1 cellular context compared by ENCODE assay signal in genomic region chrX:132532955-132533354, GRCh38.
A peak's percentile ranks its signal among the peaks of the same experiment; 100 is the strongest.
TF ChIP-seq lines count a peak whose summit lies in the region.

No MANE protein-coding gene starts in this region.

TF ChIP-seq in HepG2, 621 proteins besides CTCF, POLR2A, EP300 and RAD21 (continued from another document and continues in another):
- no peak for TF ChIP-seq ZNF687 (CRISPR knock-in tag; IDR thresholded peaks at IDR 0.05)
- TF ChIP-seq PLRG1 (conservative IDR thresholded peaks at IDR 0.05) = no peak
- TF ChIP-seq ZNF101 (CRISPR knock-in tag; IDR thresholded peaks at IDR 0.05; ENCODE audit: borderline replicate concordance, low read depth) = no peak
- TF ChIP-seq TOPORS (CRISPR knock-in tag; IDR thresholded peaks at IDR 0.05) = no peak
- TF ChIP-seq, protein P1, sequence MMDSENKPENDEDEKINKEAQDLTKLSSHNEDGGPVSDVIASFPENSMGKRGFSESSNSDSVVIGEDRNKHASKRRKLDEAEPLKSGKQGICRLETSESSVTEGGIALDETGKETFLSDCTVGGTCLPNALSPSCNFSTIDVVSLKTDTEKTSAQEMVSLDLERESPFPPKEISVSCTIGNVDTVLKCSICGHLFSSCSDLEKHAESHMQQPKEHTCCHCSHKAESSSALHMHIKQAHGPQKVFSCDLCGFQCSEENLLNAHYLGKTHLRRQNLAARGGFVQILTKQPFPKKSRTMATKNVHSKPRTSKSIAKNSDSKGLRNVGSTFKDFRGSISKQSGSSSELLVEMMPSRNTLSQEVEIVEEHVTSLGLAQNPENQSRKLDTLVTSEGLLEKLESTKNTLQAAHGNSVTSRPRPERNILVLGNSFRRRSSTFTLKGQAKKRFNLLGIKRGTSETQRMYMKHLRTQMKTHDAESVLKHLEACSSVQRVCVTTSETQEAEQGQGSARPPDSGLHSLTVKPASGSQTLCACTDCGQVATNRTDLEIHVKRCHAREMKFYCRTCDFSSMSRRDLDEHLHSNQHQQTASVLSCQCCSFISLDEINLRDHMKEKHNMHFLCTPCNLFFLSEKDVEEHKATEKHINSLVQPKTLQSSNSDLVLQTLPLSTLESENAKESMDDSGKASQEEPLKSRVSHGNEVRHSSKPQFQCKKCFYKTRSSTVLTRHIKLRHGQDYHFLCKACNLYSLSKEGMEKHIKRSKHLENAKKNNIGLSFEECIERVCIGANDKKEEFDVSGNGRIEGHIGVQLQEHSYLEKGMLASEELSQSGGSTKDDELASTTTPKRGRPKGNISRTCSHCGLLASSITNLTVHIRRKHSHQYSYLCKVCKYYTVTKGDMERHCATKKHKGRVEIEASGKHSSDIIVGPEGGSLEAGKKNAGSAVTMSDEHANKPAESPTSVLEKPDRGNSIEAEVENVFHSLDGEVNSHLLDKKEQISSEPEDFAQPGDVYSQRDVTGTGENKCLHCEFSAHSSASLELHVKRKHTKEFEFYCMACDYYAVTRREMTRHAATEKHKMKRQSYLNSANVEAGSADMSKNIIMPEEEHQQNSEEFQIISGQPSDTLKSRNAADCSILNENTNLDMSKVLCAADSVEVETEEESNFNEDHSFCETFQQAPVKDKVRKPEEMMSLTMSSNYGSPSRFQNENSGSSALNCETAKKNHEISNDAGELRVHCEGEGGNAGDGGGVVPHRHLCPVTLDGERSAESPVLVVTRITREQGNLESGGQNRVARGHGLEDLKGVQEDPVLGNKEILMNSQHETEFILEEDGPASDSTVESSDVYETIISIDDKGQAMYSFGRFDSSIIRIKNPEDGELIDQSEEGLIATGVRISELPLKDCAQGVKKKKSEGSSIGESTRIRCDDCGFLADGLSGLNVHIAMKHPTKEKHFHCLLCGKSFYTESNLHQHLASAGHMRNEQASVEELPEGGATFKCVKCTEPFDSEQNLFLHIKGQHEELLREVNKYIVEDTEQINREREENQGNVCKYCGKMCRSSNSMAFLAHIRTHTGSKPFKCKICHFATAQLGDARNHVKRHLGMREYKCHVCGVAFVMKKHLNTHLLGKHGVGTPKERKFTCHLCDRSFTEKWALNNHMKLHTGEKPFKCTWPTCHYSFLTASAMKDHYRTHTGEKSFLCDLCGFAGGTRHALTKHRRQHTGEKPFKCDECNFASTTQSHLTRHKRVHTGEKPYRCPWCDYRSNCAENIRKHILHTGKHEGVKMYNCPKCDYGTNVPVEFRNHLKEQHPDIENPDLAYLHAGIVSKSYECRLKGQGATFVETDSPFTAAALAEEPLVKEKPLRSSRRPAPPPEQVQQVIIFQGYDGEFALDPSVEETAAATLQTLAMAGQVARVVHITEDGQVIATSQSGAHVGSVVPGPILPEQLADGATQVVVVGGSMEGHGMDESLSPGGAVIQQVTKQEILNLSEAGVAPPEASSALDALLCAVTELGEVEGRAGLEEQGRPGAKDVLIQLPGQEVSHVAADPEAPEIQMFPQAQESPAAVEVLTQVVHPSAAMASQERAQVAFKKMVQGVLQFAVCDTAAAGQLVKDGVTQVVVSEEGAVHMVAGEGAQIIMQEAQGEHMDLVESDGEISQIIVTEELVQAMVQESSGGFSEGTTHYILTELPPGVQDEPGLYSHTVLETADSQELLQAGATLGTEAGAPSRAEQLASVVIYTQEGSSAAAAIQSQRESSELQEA (CRISPR knock-in tag; IDR thresholded peaks at IDR 0.05; ENCODE audit: not compliant biosample characterization) = no peak
- peak; percentile 56; the same call in 1 of the 2 replicates for TF ChIP-seq NR2F2 (IDR thresholded peaks at IDR 0.05; ENCODE audit: borderline replicate concordance, low read depth)
- no peak for TF ChIP-seq IRX3 (CRISPR knock-in tag; IDR thresholded peaks at IDR 0.05; ENCODE audit: borderline replicate concordance, low read depth)
- no peak for TF ChIP-seq MEIS1 (CRISPR knock-in tag; IDR thresholded peaks at IDR 0.05; ENCODE audit: borderline replicate concordance)
- no peak for TF ChIP-seq ZNF841 (CRISPR knock-in tag; IDR thresholded peaks at IDR 0.05; ENCODE audit: borderline replicate concordance)
- TF ChIP-seq ZNF331 (CRISPR knock-in tag; IDR thresholded peaks at IDR 0.05) = no peak
- TF ChIP-seq ZZZ3 (CRISPR knock-in tag; IDR thresholded peaks at IDR 0.05; ENCODE audit: borderline replicate concordance) = no peak
- no peak for TF ChIP-seq POLR2AphosphoS5 (IDR thresholded peaks at IDR 0.05; ENCODE audit: low read depth, low read length)
- no peak for TF ChIP-seq SIN3B (IDR thresholded peaks at IDR 0.05; ENCODE audit: low read length)
- TF ChIP-seq ZNF234 (CRISPR knock-in tag; conservative IDR thresholded peaks at IDR 0.05) = no peak
- peak; percentile 80 for TF ChIP-seq JUND (CRISPR knock-in tag; IDR thresholded peaks at IDR 0.05)
- TF ChIP-seq MAFK (conservative IDR thresholded peaks at IDR 0.05 in 1 of 2, IDR thresholded peaks at IDR 0.05 in 1 of 2; ENCODE audit: low read length in 2 of 2) = no peak
- no peak for TF ChIP-seq PRDM10 (CRISPR knock-in tag; IDR thresholded peaks at IDR 0.05; ENCODE audit: low read depth)
- no peak for TF ChIP-seq MTA3 (CRISPR knock-in tag; IDR thresholded peaks at IDR 0.05)
- no peak for TF ChIP-seq TCF12 (IDR thresholded peaks at IDR 0.05)
- no peak for TF ChIP-seq TCF12 (CRISPR knock-in tag; IDR thresholded peaks at IDR 0.05)
- TF ChIP-seq TIGD3 (CRISPR knock-in tag; IDR thresholded peaks at IDR 0.05; ENCODE audit: borderline replicate concordance) = no peak
- no peak for TF ChIP-seq KDM4B (CRISPR knock-in tag; IDR thresholded peaks at IDR 0.05)
- peak; percentile 35; the same call in 1 of the 2 replicates for TF ChIP-seq NCOR1 (IDR thresholded peaks at IDR 0.05; ENCODE audit: borderline replicate concordance, low read length)
- TF ChIP-seq CBX5 (CRISPR knock-in tag; IDR thresholded peaks at IDR 0.05; ENCODE audit: borderline replicate concordance) = no peak
- TF ChIP-seq ARID2 (CRISPR knock-in tag; IDR thresholded peaks at IDR 0.05; ENCODE audit: borderline replicate concordance) = no peak
- peak; percentile 39; the same call in 1 of the 2 replicates for TF ChIP-seq SALL1 (CRISPR knock-in tag; IDR thresholded peaks at IDR 0.05)
- no peak for TF ChIP-seq MTA1 (CRISPR knock-in tag; IDR thresholded peaks at IDR 0.05; ENCODE audit: borderline replicate concordance)
- no peak for TF ChIP-seq BRCA1 (CRISPR knock-in tag; IDR thresholded peaks at IDR 0.05)
- TF ChIP-seq ZNF598 (CRISPR knock-in tag; IDR thresholded peaks at IDR 0.05; ENCODE audit: borderline replicate concordance) = no peak
- TF ChIP-seq, protein P2, sequence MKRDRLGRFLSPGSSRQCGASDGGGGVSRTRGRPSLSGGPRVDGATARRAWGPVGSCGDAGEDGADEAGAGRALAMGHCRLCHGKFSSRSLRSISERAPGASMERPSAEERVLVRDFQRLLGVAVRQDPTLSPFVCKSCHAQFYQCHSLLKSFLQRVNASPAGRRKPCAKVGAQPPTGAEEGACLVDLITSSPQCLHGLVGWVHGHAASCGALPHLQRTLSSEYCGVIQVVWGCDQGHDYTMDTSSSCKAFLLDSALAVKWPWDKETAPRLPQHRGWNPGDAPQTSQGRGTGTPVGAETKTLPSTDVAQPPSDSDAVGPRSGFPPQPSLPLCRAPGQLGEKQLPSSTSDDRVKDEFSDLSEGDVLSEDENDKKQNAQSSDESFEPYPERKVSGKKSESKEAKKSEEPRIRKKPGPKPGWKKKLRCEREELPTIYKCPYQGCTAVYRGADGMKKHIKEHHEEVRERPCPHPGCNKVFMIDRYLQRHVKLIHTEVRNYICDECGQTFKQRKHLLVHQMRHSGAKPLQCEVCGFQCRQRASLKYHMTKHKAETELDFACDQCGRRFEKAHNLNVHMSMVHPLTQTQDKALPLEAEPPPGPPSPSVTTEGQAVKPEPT (CRISPR knock-in tag; IDR thresholded peaks at IDR 0.05; ENCODE audit: low read depth) = no peak
- TF ChIP-seq FOXK1 (CRISPR knock-in tag; IDR thresholded peaks at IDR 0.05; ENCODE audit: borderline replicate concordance, low read depth) = no peak
- peak; percentile 88 for TF ChIP-seq FOSL2 (CRISPR knock-in tag; IDR thresholded peaks at IDR 0.05)
- no peak for TF ChIP-seq XBP1 (CRISPR knock-in tag; IDR thresholded peaks at IDR 0.05)
- no peak for TF ChIP-seq ZNF230 (CRISPR knock-in tag; IDR thresholded peaks at IDR 0.05)
- TF ChIP-seq PAX8 (CRISPR knock-in tag; IDR thresholded peaks at IDR 0.05; ENCODE audit: borderline replicate concordance) = no peak
- TF ChIP-seq ARNT2 (CRISPR knock-in tag; IDR thresholded peaks at IDR 0.05; ENCODE audit: low read depth) = no peak
- TF ChIP-seq UBTF (CRISPR knock-in tag; IDR thresholded peaks at IDR 0.05) = no peak
- TF ChIP-seq ZNF510 (CRISPR knock-in tag; IDR thresholded peaks at IDR 0.05; ENCODE audit: low read depth) = no peak
- TF ChIP-seq JUNB (CRISPR knock-in tag; IDR thresholded peaks at IDR 0.05; ENCODE audit: borderline replicate concordance) = peak; percentile 51; the same call in 1 of the 2 replicates
- no peak for TF ChIP-seq REXO4 (CRISPR knock-in tag; IDR thresholded peaks at IDR 0.05; ENCODE audit: borderline replicate concordance)
- peak; percentile 61; the same call in 1 of the 2 replicates for TF ChIP-seq HMG20A (CRISPR knock-in tag; IDR thresholded peaks at IDR 0.05; ENCODE audit: borderline replicate concordance)
- no peak for TF ChIP-seq ZNF17 (CRISPR knock-in tag; IDR thresholded peaks at IDR 0.05)
- TF ChIP-seq SMAD9 (CRISPR knock-in tag; IDR thresholded peaks at IDR 0.05) = no peak
- TF ChIP-seq TAF15 (IDR thresholded peaks at IDR 0.05; ENCODE audit: low read depth, low read length, poor library complexity, severe bottlenecking) = no peak
- TF ChIP-seq RXRA (CRISPR knock-in tag; IDR thresholded peaks at IDR 0.05) = no peak; the same call in 1 of the 2 replicates
